1 cellular context compared by ENCODE assay signal in genomic region chr10:21078410-21079329, GRCh38.
TF ChIP-seq lines count a peak whose summit lies in the region.

No MANE protein-coding gene starts in this region.

TF ChIP-seq in K562, 482 proteins besides CTCF, POLR2A, EP300 and RAD21 (continued from another document and continues in another):
- no peak for TF ChIP-seq NKRF (IDR thresholded peaks at IDR 0.05; ENCODE audit: borderline replicate concordance)
- TF ChIP-seq ETV6 (IDR thresholded peaks at IDR 0.05; ENCODE audit: borderline replicate concordance in 1 of 2, low read depth in 2 of 2, low read length in 1 of 2): no peak
- no peak for TF ChIP-seq ETV6 (CRISPR knock-in tag; IDR thresholded peaks at IDR 0.05; ENCODE audit: borderline replicate concordance)
- no peak for TF ChIP-seq ZNF146 (CRISPR knock-in tag; IDR thresholded peaks at IDR 0.05; ENCODE audit: unreplicated experiment)
- peak; percentile 39; the same call in 1 of the 2 replicates for TF ChIP-seq ZNF3 (CRISPR knock-in tag; IDR thresholded peaks at IDR 0.05)
- no peak for TF ChIP-seq DLX4 (CRISPR knock-in tag; IDR thresholded peaks at IDR 0.05)
- peak; percentile 97 for TF ChIP-seq ZNF165 (CRISPR knock-in tag; IDR thresholded peaks at IDR 0.05; ENCODE audit: borderline replicate concordance)
- no peak for TF ChIP-seq STAT5A (IDR thresholded peaks at IDR 0.05; ENCODE audit: borderline replicate concordance, low read length)
- TF ChIP-seq ZBTB34 (CRISPR knock-in tag; IDR thresholded peaks at IDR 0.05): 0 out of 2 replicates have a peak, but pooled peaks have one; percentile 34
- TF ChIP-seq PREB (CRISPR knock-in tag; IDR thresholded peaks at IDR 0.05): no peak
- TF ChIP-seq CEBPG (CRISPR knock-in tag; IDR thresholded peaks at IDR 0.05): no peak
- TF ChIP-seq CEBPG (tag; conservative IDR thresholded peaks at IDR 0.05 in 1 of 2, IDR thresholded peaks at IDR 0.05 in 1 of 2): no peak
- TF ChIP-seq ETV5 (CRISPR knock-in tag; IDR thresholded peaks at IDR 0.05; ENCODE audit: low read depth): no peak
- peak; percentile 70; the same call in 1 of the 2 replicates for TF ChIP-seq E4F1 (CRISPR knock-in tag; IDR thresholded peaks at IDR 0.05; ENCODE audit: borderline replicate concordance)
- no peak for TF ChIP-seq CEBPZ (IDR thresholded peaks at IDR 0.05; ENCODE audit: borderline replicate concordance, low read depth, low read length)
- peak; percentile 81; the same call in 1 of the 2 replicates for TF ChIP-seq ZKSCAN3 (CRISPR knock-in tag; IDR thresholded peaks at IDR 0.05)
- no peak for TF ChIP-seq ZEB2 (IDR thresholded peaks at IDR 0.05)
- peak; percentile 97 for TF ChIP-seq KLF6 (CRISPR knock-in tag; IDR thresholded peaks at IDR 0.05; ENCODE audit: borderline replicate concordance)
- no peak for TF ChIP-seq PML (IDR thresholded peaks at IDR 0.05; ENCODE audit: low read length)
- TF ChIP-seq SUPT5H (IDR thresholded peaks at IDR 0.05): no peak
- TF ChIP-seq MITF (IDR thresholded peaks at IDR 0.05): no peak
- no peak for TF ChIP-seq HCFC1 (IDR thresholded peaks at IDR 0.05; ENCODE audit: low read depth, low read length)
- peak; percentile 43; the same call in 1 of the 2 replicates for TF ChIP-seq ZNF354B (CRISPR knock-in tag; IDR thresholded peaks at IDR 0.05)
- no peak for TF ChIP-seq HEY1 (CRISPR knock-in tag; IDR thresholded peaks at IDR 0.05; ENCODE audit: borderline replicate concordance)
- TF ChIP-seq EZH2 (IDR thresholded peaks at IDR 0.05; ENCODE audit: borderline replicate concordance, low read depth, low read length): no peak
- TF ChIP-seq LEF1 (IDR thresholded peaks at IDR 0.05): no peak; the same call in 1 of the 2 replicates
- no peak for TF ChIP-seq CBX1 (IDR thresholded peaks at IDR 0.05; ENCODE audit: low read depth)
- no peak for TF ChIP-seq MCM7 (IDR thresholded peaks at IDR 0.05)
- no peak; the same call in 1 of the 2 replicates for TF ChIP-seq ID3 (CRISPR knock-in tag; IDR thresholded peaks at IDR 0.05)
- TF ChIP-seq ID3 (tag; IDR thresholded peaks at IDR 0.05): no peak
- no peak for TF ChIP-seq ARNT (IDR thresholded peaks at IDR 0.05)
- TF ChIP-seq MECOM (CRISPR knock-in tag; IDR thresholded peaks at IDR 0.05): peak; percentile 91
- TF ChIP-seq THAP7 (CRISPR knock-in tag; IDR thresholded peaks at IDR 0.05): 0 out of 2 replicates have a peak, but pooled peaks have one; percentile 74
- TF ChIP-seq ELK1 (CRISPR knock-in tag; IDR thresholded peaks at IDR 0.05): no peak
- TF ChIP-seq FOXM1 (IDR thresholded peaks at IDR 0.05; ENCODE audit: low read depth): no peak
- TF ChIP-seq FOXM1 (CRISPR knock-in tag; IDR thresholded peaks at IDR 0.05; ENCODE audit: low read depth): no peak
- TF ChIP-seq PHF20 (IDR thresholded peaks at IDR 0.05; ENCODE audit: partially characterized antibody): no peak
- TF ChIP-seq NBN (IDR thresholded peaks at IDR 0.05; ENCODE audit: low read depth): no peak
- TF ChIP-seq RB1 (IDR thresholded peaks at IDR 0.05; ENCODE audit: low read depth): no peak
- TF ChIP-seq ZNF785 (CRISPR knock-in tag; IDR thresholded peaks at IDR 0.05): peak; percentile 78
- no peak for TF ChIP-seq PHF8 (IDR thresholded peaks at IDR 0.05; ENCODE audit: borderline replicate concordance, low read length)
- no peak for TF ChIP-seq TFAM (CRISPR knock-in tag; conservative IDR thresholded peaks at IDR 0.05)
- TF ChIP-seq ZNF764 (CRISPR knock-in tag; IDR thresholded peaks at IDR 0.05; ENCODE audit: low read depth): no peak
- no peak for TF ChIP-seq HNRNPLL (IDR thresholded peaks at IDR 0.05; ENCODE audit: low read depth, low read length, poor library complexity, severe bottlenecking)
- TF ChIP-seq ZNF277 (CRISPR knock-in tag; IDR thresholded peaks at IDR 0.05; ENCODE audit: borderline replicate concordance): no peak
- TF ChIP-seq BDP1 (IDR thresholded peaks at IDR 0.05; ENCODE audit: insufficient read depth, insufficient read length): no peak
- TF ChIP-seq NFE2 (IDR thresholded peaks at IDR 0.05; ENCODE audit: low read depth): no peak
- no peak for TF ChIP-seq HDAC3 (IDR thresholded peaks at IDR 0.05; ENCODE audit: borderline replicate concordance, partially characterized antibody)
- TF ChIP-seq POLR2AphosphoS2 (IDR thresholded peaks at IDR 0.05; ENCODE audit: low read length): no peak
- no peak for TF ChIP-seq RBBP5 (IDR thresholded peaks at IDR 0.05; ENCODE audit: borderline replicate concordance, insufficient read depth, low read length, poor library complexity, severe bottlenecking)
- TF ChIP-seq EHMT2 (IDR thresholded peaks at IDR 0.05): no peak
- no peak for TF ChIP-seq RBFOX2 (IDR thresholded peaks at IDR 0.05; ENCODE audit: low read depth, low read length)
